Comparison of ENCODE assay signal across 1 cellular context in the genomic region with DNA sequence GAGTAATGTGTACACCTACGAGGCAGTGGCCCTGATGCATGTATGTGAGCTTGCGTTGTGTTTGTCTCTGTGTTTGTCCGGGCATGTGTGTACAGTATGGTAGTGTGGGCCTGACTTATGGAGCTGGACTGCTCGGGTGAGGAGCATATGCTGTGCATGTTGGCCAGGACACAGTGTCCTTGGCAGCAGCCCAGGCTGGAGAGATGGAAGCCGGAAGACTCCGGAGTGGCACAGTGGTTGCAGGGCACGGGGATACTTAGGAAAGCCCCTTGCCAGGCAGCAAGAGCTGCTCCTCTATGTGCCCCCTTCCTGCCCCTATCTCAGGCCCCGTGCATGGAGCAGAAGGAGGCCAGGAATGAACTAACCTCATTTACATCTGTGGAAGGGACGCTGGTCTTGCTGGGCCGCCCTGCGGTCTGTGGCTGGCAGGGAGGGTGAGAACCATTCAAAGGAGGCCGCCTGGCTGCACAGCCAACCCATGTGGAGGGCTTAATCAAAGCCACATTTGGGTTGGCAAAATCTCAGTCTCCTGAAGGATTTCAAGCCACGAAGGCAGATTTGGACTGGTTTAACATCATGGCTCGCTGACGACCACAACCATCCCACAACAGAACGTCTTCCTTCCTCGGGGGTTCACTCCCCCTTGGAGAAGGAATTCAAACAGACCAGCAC.
TF ChIP-seq lines count a peak whose summit lies in the region.

No MANE protein-coding gene starts in this region.

TF ChIP-seq in HepG2, 621 proteins besides CTCF, POLR2A, EP300 and RAD21 (continued from another document):
- TF ChIP-seq ZNF350 (CRISPR knock-in tag; IDR thresholded peaks at IDR 0.05; ENCODE audit: borderline replicate concordance, low read depth) (no peak), ZNF138 (CRISPR knock-in tag; IDR thresholded peaks at IDR 0.05; ENCODE audit: low read depth) (no peak)
- TF ChIP-seq, protein P1, sequence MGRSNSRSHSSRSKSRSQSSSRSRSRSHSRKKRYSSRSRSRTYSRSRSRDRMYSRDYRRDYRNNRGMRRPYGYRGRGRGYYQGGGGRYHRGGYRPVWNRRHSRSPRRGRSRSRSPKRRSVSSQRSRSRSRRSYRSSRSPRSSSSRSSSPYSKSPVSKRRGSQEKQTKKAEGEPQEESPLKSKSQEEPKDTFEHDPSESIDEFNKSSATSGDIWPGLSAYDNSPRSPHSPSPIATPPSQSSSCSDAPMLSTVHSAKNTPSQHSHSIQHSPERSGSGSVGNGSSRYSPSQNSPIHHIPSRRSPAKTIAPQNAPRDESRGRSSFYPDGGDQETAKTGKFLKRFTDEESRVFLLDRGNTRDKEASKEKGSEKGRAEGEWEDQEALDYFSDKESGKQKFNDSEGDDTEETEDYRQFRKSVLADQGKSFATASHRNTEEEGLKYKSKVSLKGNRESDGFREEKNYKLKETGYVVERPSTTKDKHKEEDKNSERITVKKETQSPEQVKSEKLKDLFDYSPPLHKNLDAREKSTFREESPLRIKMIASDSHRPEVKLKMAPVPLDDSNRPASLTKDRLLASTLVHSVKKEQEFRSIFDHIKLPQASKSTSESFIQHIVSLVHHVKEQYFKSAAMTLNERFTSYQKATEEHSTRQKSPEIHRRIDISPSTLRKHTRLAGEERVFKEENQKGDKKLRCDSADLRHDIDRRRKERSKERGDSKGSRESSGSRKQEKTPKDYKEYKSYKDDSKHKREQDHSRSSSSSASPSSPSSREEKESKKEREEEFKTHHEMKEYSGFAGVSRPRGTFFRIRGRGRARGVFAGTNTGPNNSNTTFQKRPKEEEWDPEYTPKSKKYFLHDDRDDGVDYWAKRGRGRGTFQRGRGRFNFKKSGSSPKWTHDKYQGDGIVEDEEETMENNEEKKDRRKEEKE (IDR thresholded peaks at IDR 0.05), result no peak
